19 cellular contexts compared by ENCODE assay signal in genomic region chr16:50401355-50401754, GRCh38. TPM values are rescaled to one million over a fixed set of nuclear protein-coding genes. Genes with fewer than 3 reads are reported as not detected.
DNase-seq lines count a peak whose midpoint lies in the region; ATAC-seq, FAIRE-seq and TF ChIP-seq lines count a peak whose summit lies in the region.
"Had no signal": no experiment of that assay in that cellular context is flagged by ENCODE, and none has a peak within 500 bp of the region (broad histone marks: within the 10 kb centered on the region; RNA-seq: fewer than 3 reads in every experiment).

No MANE protein-coding gene starts in this region.

- BruUV-seq in HepG2 (replicated peaks; lab: Mats Ljungman, UMichigan), result no TSS peak

- H3K4me3 ChIP-seq in HepG2 (replicated peaks in 1 of 3; ENCODE audit: insufficient read depth in 1 of 3, low read depth in 2 of 3, low read length in 3 of 3) (no peak overlapping the region), right lobe of liver (no peak overlapping the region), esophagus muscularis mucosa (no peak overlapping the region), neural progenitor cell (no peak overlapping the region), trophoblast cell (ENCODE audit: low read depth, low read length) (no peak overlapping the region)
- H3K4me3 ChIP-seq: BLaER1, GM12878, GM23248 had no signal

- H2BK12ac ChIP-seq in trophoblast cell (ENCODE audit: low read length), result no peak overlapping the region

- 86% methylated on average over 5 of the region's 5 CpGs for WGBS in HepG2 (ENCODE audit: low lambda C conversion rate)
- 83% methylated on average over 4 of the region's 5 CpGs for WGBS in right lobe of liver (ENCODE audit: insufficient coverage, low coverage, low lambda C conversion rate, missing lambda C conversion rate)
- WGBS in esophagus muscularis mucosa, result 90% methylated on average over 5 of the region's 5 CpGs
- WGBS in trophoblast cell (ENCODE audit: extremely low coverage, insufficient coverage, insufficient read length), result no CpG with 5 or more reads among the region's 5 CpGs

- no peaks in the 10 kb centered on the region for H3K36me3 Mint-ChIP-seq in type B pancreatic cell
- no peaks in the 10 kb centered on the region for H3K36me3 Mint-ChIP-seq in neural progenitor cell
- H3K36me3 Mint-ChIP-seq: CD4-positive, CD25-positive, alpha-beta regulatory T cell; CD8-positive, alpha-beta T cell had no signal

- H3K18ac ChIP-seq in trophoblast cell (ENCODE audit: low read length), result no peak overlapping the region

- CTCF ChIA-PET in HepG2 (lab: Yijun Ruan, JAX; ENCODE audit: low intra/inter-chr PET ratio, low total read pairs), result no interaction called here

- no peak overlapping the region for H4K8ac ChIP-seq in trophoblast cell (ENCODE audit: low read depth, low read length)

- H3K9ac ChIP-seq in HepG2 (ENCODE audit: insufficient read depth, low read depth, low read length), result no peak overlapping the region
- no peak overlapping the region for H3K9ac ChIP-seq in neural progenitor cell
- H3K9ac ChIP-seq in trophoblast cell (ENCODE audit: low read length), result no peak overlapping the region
- H3K9ac ChIP-seq: BLaER1, GM23248 had no signal

- H3K9me3 Mint-ChIP-seq in type B pancreatic cell (no peaks in the 10 kb centered on the region), neural progenitor cell (no peaks in the 10 kb centered on the region)
- H3K9me3 Mint-ChIP-seq: CD4-positive, CD25-positive, alpha-beta regulatory T cell; CD8-positive, alpha-beta T cell; H9 had no signal

- H2AFZ ChIP-seq in HepG2 (ENCODE audit: low read length) (no peak overlapping the region), neural progenitor cell (replicated peaks) (no peak overlapping the region), trophoblast cell (ENCODE audit: insufficient read depth, low read length, poor library complexity) (no peak overlapping the region)
- H2AFZ ChIP-seq: GM23248 had no signal

- H3K27ac ChIP-seq in HepG2 (ENCODE audit: extremely low read length, insufficient read depth, low read length), result no peak overlapping the region
- H3K27ac ChIP-seq in right lobe of liver, result no peak overlapping the region
- no peak overlapping the region for H3K27ac ChIP-seq in esophagus muscularis mucosa (replicated peaks in 1 of 4)
- no peak overlapping the region for H3K27ac ChIP-seq in neural progenitor cell
- H3K27ac ChIP-seq in trophoblast cell (ENCODE audit: low read depth, low read length), result no peak overlapping the region
- H3K27ac ChIP-seq: BLaER1, C4-2B, GM23248 had no signal

- no peak overlapping the region for H3K4me2 ChIP-seq in HepG2 (ENCODE audit: low read depth, low read length)
- no peak overlapping the region for H3K4me2 ChIP-seq in neural progenitor cell
- no peak overlapping the region for H3K4me2 ChIP-seq in trophoblast cell (ENCODE audit: low read length)
- H3K4me2 ChIP-seq: BLaER1 had no signal

- in situ Hi-C loops in HepG2 (cut with HindIII; ENCODE audit: extremely low pct_ligation_motif_present, low pct_unique_long_range_greater_than_20kb), result no loop called here

- H3K4me3 Mint-ChIP-seq in type B pancreatic cell (no peak overlapping the region), neural progenitor cell (no peak overlapping the region)
- H3K4me3 Mint-ChIP-seq: B cell; CD4-positive, CD25-positive, alpha-beta regulatory T cell; CD8-positive, alpha-beta T cell; H9 had no signal

- FAIRE-seq in HepG2 (lab: Jason Lieb, UNC), result no peak
- FAIRE-seq: GM12878, GM19239 had no signal

- TF ChIP-seq CTCF in HepG2 (CRISPR knock-in tag; IDR thresholded peaks at IDR 0.05), result no peak
- TF ChIP-seq CTCF in right lobe of liver (IDR thresholded peaks at IDR 0.05), result no peak
- TF ChIP-seq CTCF in esophagus muscularis mucosa (IDR thresholded peaks at IDR 0.05), result no peak
- TF ChIP-seq CTCF in type B pancreatic cell (conservative IDR thresholded peaks at IDR 0.05), result no peak
- no peak for TF ChIP-seq CTCF in neural progenitor cell (IDR thresholded peaks at IDR 0.05)

- TF ChIP-seq POLR2A in HepG2 (IDR thresholded peaks at IDR 0.05; ENCODE audit: insufficient read depth in 1 of 2, low read depth in 2 of 2, low read length in 2 of 2) (no peak), right lobe of liver (IDR thresholded peaks at IDR 0.05) (no peak), esophagus muscularis mucosa (IDR thresholded peaks at IDR 0.05; ENCODE audit: low read depth) (no peak)

- H3K79me1 ChIP-seq in trophoblast cell (ENCODE audit: low read length), result no peaks in the 10 kb centered on the region

- no peak overlapping the region for H4K12ac ChIP-seq in trophoblast cell (ENCODE audit: low read depth, low read length)

- TF ChIP-seq RAD21 in HepG2 (CRISPR knock-in tag; IDR thresholded peaks at IDR 0.05), result no peak

- intact Hi-C loops in HepG2 (cut with micrococcal nuclease; ENCODE audit: unreplicated experiment) (loop anchor here (5.0 kb wide), 1 partner anchor 36 kb away; no protein-coding TSS in a partner anchor), right lobe of liver (cut with DNase I) (no loop called here), esophagus muscularis mucosa (cut with DNase I) (no loop called here)

- no peak overlapping the region for H3K4ac ChIP-seq in trophoblast cell (ENCODE audit: low read depth, low read length)

- no peak overlapping the region for H2BK120ac ChIP-seq in trophoblast cell (ENCODE audit: insufficient read depth, low read length, poor library complexity)

- peak overlapping the region; percentile 20 for H3K27ac Mint-ChIP-seq in type B pancreatic cell
- no peak overlapping the region for H3K27ac Mint-ChIP-seq in neural progenitor cell
- H3K27ac Mint-ChIP-seq: B cell; CD4-positive, CD25-positive, alpha-beta regulatory T cell; CD8-positive, alpha-beta T cell had no signal

- H4K20me1 ChIP-seq in HepG2 (ENCODE audit: insufficient read depth, low read length), result no peaks in the 10 kb centered on the region
- H4K20me1 ChIP-seq in neural progenitor cell (ENCODE audit: low read depth), result no peaks in the 10 kb centered on the region
- H4K20me1 ChIP-seq: BLaER1 had no signal

- H3K23ac ChIP-seq in trophoblast cell (ENCODE audit: low read length), result no peak overlapping the region

- no peaks in the 10 kb centered on the region for H3K27me3 Mint-ChIP-seq in type B pancreatic cell
- H3K27me3 Mint-ChIP-seq in neural progenitor cell (ENCODE audit: insufficient read depth, low read depth), result peaks cover 16% of the 10 kb centered on the region

- H4K91ac ChIP-seq in trophoblast cell (ENCODE audit: low read depth, low read length), result no peak overlapping the region

- POLR2A ChIA-PET in HepG2 (lab: Yijun Ruan, JAX), result no interaction called here

- H2BK5ac ChIP-seq in trophoblast cell (ENCODE audit: low read depth, low read length, poor library complexity), result no peak overlapping the region

- no peaks in the 10 kb centered on the region for H3K9me3 ChIP-seq in HepG2 (ENCODE audit: low read length)
- no peaks in the 10 kb centered on the region for H3K9me3 ChIP-seq in right lobe of liver
- H3K9me3 ChIP-seq in esophagus muscularis mucosa, result no peaks in the 10 kb centered on the region
- H3K9me3 ChIP-seq in neural progenitor cell (ENCODE audit: low read depth), result no peaks in the 10 kb centered on the region
- H3K9me3 ChIP-seq in trophoblast cell (ENCODE audit: insufficient read depth, low read depth, low read length), result no peaks in the 10 kb centered on the region
- H3K9me3 ChIP-seq: BLaER1, Caco-2 had no signal

- 0 out of 2 replicates have a peak, but pooled peaks cover 7% of the 10 kb centered on the region for H3K4me1 ChIP-seq in HepG2 (ENCODE audit: insufficient read depth, low read length)
- no peaks in the 10 kb centered on the region for H3K4me1 ChIP-seq in right lobe of liver
- H3K4me1 ChIP-seq in esophagus muscularis mucosa, result no peaks in the 10 kb centered on the region
- no peaks in the 10 kb centered on the region for H3K4me1 ChIP-seq in neural progenitor cell
- H3K4me1 ChIP-seq in trophoblast cell (ENCODE audit: control insufficient read depth in 1 of 2, insufficient read depth in 2 of 2, low read length in 2 of 2), result no peaks in the 10 kb centered on the region
- H3K4me1 ChIP-seq: BLaER1, Caco-2 had no signal

- H3K27me3 ChIP-seq in HepG2 (ENCODE audit: control insufficient read depth in 1 of 2, insufficient read depth in 2 of 2, low read length in 2 of 2) (peaks cover 5 to 37% of the 10 kb centered on the region in 2 experiments; a peak in 4 of 5 replicates), right lobe of liver (no peaks in the 10 kb centered on the region), esophagus muscularis mucosa (no peaks in the 10 kb centered on the region), neural progenitor cell (no peaks in the 10 kb centered on the region), trophoblast cell (ENCODE audit: insufficient read depth, low read length) (no peaks in the 10 kb centered on the region)
- H3K27me3 ChIP-seq: BLaER1 had no signal

- H3K4me1 Mint-ChIP-seq in type B pancreatic cell (ENCODE audit: unreplicated experiment) (peaks cover 21% of the 10 kb centered on the region), neural progenitor cell (peaks cover 24% of the 10 kb centered on the region)

- H3F3A ChIP-seq in neural progenitor cell (ENCODE audit: low read depth), result no peaks in the 10 kb centered on the region

- ATAC-seq in HepG2 (peak; percentile 16; the same call in 1 of the 3 replicates), right lobe of liver (no peak)
- ATAC-seq: CD8-positive, alpha-beta T cell; GM12878; HCT116 had no signal

- no peak overlapping the region for H2AK5ac ChIP-seq in trophoblast cell (ENCODE audit: low read length)

- TF ChIP-seq EP300 in HepG2 (IDR thresholded peaks at IDR 0.05; ENCODE audit: low read depth in 2 of 2, low read length in 2 of 2) (no peak), HepG2 (CRISPR knock-in tag; IDR thresholded peaks at IDR 0.05; ENCODE audit: borderline replicate concordance) (no peak), esophagus muscularis mucosa (IDR thresholded peaks at IDR 0.05) (no peak)

- no peak overlapping the region for H3K14ac ChIP-seq in trophoblast cell (ENCODE audit: low read length)

- DNase-seq in HepG2 (ENCODE audit: low spot score) (no peak), right lobe of liver (no peak), esophagus muscularis mucosa (ENCODE audit: extremely low spot score) (peak; percentile 75), type B pancreatic cell (ENCODE audit: extremely low spot score, unreplicated experiment) (peak; percentile 55), neural progenitor cell (ENCODE audit: low spot score) (no peak), trophoblast cell (no peak)
- DNase-seq: Caco-2; CD4-positive, CD25-positive, alpha-beta regulatory T cell; DMS153; GDM1; H9 had no signal

- H3K79me2 ChIP-seq in HepG2 (ENCODE audit: insufficient read depth, low read length), result no peaks in the 10 kb centered on the region
- H3K79me2 ChIP-seq in neural progenitor cell (ENCODE audit: low read depth), result no peaks in the 10 kb centered on the region
- no peaks in the 10 kb centered on the region for H3K79me2 ChIP-seq in trophoblast cell (ENCODE audit: control insufficient read depth, insufficient read depth, low read length, poor library complexity)

- no peaks in the 10 kb centered on the region for H3K36me3 ChIP-seq in HepG2 (replicated peaks in 1 of 2; ENCODE audit: control insufficient read depth in 1 of 2, insufficient read depth in 2 of 2, low read length in 2 of 2)
- no peaks in the 10 kb centered on the region for H3K36me3 ChIP-seq in right lobe of liver
- no peaks in the 10 kb centered on the region for H3K36me3 ChIP-seq in esophagus muscularis mucosa
- H3K36me3 ChIP-seq in neural progenitor cell, result no peaks in the 10 kb centered on the region
- no peaks in the 10 kb centered on the region for H3K36me3 ChIP-seq in trophoblast cell (ENCODE audit: control insufficient read depth in 1 of 2, insufficient read depth in 2 of 2, low read length in 2 of 2)
- H3K36me3 ChIP-seq: BLaER1 had no signal

RNA-seq across cellular contexts. Expression of gene BRD7, which starts 32.6 kb away (rescaled TPM):
- total RNA-seq in HepG2 (2016; rRNA removed; fragmentation: Illumina TruSeq; extraction: Trizol), result 149 and 169 TPM in 2 replicates
- 102 and 109 TPM in 2 replicates for total RNA-seq in HepG2 (2016; cell fraction: cytosol; rRNA removed; fragmentation: Illumina TruSeq; extraction: Trizol; ENCODE audit: low read depth)
- total RNA-seq in HepG2 (2016; cell fraction: insoluble cytoplasmic fraction; rRNA removed; fragmentation: Illumina TruSeq; extraction: Trizol), result 149 and 160 TPM in 2 replicates
- 211 and 234 TPM in 2 replicates for total RNA-seq in HepG2 (2016; cell fraction: membrane; rRNA removed; fragmentation: Illumina TruSeq; extraction: Trizol)
- 80.9 and 96.6 TPM in 2 replicates for total RNA-seq in HepG2 (2016; cell fraction: nucleus; rRNA removed; fragmentation: Illumina TruSeq; extraction: Trizol)
- 68.3 and 82.3 TPM in 2 replicates for polyA plus RNA-seq in HepG2 (2011; rRNA removed)
- 30.2 and 39.5 TPM in 2 replicates for polyA plus RNA-seq in HepG2 (2011; cell fraction: cytosol; rRNA removed)
- polyA plus RNA-seq in HepG2 (2011; cell fraction: nucleus; rRNA removed), result 39.2 and 41.3 TPM in 2 replicates
- polyA plus RNA-seq in HepG2 (2012), result 76.6 and 93.4 TPM in 2 replicates
- polyA plus RNA-seq in HepG2 (2016; cell fraction: cytosol; fragmentation: Illumina TruSeq; extraction: Trizol; ENCODE audit: low read depth), result 116 and 129 TPM in 2 replicates
- 172 and 183 TPM in 2 replicates for polyA plus RNA-seq in HepG2 (2016; cell fraction: insoluble cytoplasmic fraction; fragmentation: Illumina TruSeq; extraction: Trizol; ENCODE audit: low read depth)
- polyA plus RNA-seq in HepG2 (2016; cell fraction: membrane; fragmentation: Illumina TruSeq; extraction: Trizol; ENCODE audit: low read depth), result 185 and 200 TPM in 2 replicates
- polyA plus RNA-seq in HepG2 (2016; cell fraction: nucleus; fragmentation: Illumina TruSeq; extraction: Trizol; ENCODE audit: insufficient read depth, low read depth), result 132 and 135 TPM in 2 replicates
- 44.7 and 45.9 TPM in 2 replicates for polyA minus RNA-seq in HepG2 (2011; rRNA and poly(A)+ RNA removed; ENCODE audit: low replicate concordance)
- polyA minus RNA-seq in HepG2 (2011; cell fraction: cytosol; rRNA and poly(A)+ RNA removed), result 31.4 and 39.7 TPM in 2 replicates
- polyA minus RNA-seq in HepG2 (2011; cell fraction: nucleus; rRNA and poly(A)+ RNA removed), result 67.1 and 72.9 TPM in 2 replicates
- total RNA-seq in right lobe of liver, result 10 to 100 TPM; 16.9 to 24.1 (median 20.2) TPM
- total RNA-seq in esophagus muscularis mucosa, result 10 to 100 TPM; 49.5 to 68.1 (median 56.5) TPM
- total RNA-seq in type B pancreatic cell (ENCODE audit: low replicate concordance), result 88.6 and 98.2 TPM in 2 replicates
- total RNA-seq in neural progenitor cell (ENCODE audit: low replicate concordance), result 112 and 164 TPM in 2 replicates
- polyA plus RNA-seq in trophoblast cell (2013), result 77.0 and 79.2 TPM in 2 replicates

Comparison
In these comparisons a context has a peak if more than half of its experiments do, and no peak if none do; other contexts are left out.
1. DNase-seq: peak in esophagus muscularis mucosa (single experiment) and type B pancreatic cell (single experiment); none in HepG2 (single experiment), right lobe of liver (0 of 3), neural progenitor cell (single experiment) and trophoblast cell (0 of 2).